ENCODE assay signal across 8 cellular contexts in the genomic region with DNA sequence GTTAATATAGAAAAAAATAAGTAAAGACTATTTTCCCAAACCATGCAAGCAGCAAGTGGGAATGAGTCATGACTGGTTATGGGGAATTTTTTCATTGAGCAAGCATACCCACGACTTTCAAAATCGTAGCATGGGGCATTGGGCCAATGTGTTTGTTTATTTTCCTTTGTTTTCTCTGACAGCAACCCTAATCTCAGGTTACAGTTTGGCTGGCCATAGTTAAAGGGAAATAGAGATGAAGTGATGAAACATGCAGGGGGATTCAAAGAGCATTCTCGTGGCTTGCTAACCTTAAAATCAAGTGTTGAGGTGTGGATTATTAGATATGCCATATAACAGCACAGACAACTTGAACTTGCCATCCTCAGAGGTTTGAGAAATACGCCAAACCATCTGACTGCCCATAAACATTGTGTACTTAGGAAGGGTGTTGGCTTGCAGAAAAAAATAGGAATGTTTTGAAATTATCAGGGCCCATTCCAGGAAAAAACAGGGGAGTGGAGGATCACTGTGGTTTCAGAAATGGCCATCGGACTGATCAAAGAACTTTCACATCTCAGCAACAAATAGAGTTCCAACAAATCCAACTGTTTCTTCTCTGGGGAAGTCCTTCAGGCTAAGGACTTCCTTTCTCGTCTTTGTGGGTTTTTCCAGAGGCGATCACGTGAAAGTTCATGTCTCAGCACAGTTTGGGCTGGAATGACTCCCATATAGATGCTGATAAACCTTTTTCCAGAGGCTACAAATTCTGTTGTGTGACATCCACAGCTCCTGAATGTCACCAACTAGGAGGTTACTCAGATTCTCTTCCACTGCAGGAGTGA.
DNase-seq lines count a peak whose midpoint lies in the region; ATAC-seq and TF ChIP-seq lines count a peak whose summit lies in the region.

No MANE protein-coding gene starts in this region.

- TF ChIP-seq EP300 in esophagus muscularis mucosa (IDR thresholded peaks at IDR 0.05): no peak

- DNase-seq in Daoy (ENCODE audit: low read depth): peak; percentile 91
- peak; percentile 83 for DNase-seq in NCI-H2196 treated with DMSO at 0.1 percent for 48 hours (lab: John Stamatoyannopoulos, UW; ENCODE audit: unreplicated experiment)
- DNase-seq in esophagus muscularis mucosa (ENCODE audit: extremely low spot score): peak; percentile 92
- peak; percentile 9 for DNase-seq in putamen (ENCODE audit: low spot score)
- DNase-seq in stimulated activated CD8-positive, alpha-beta memory T cell treated with anti-CD3 and anti-CD28 coated beads, Interleukin-4, amount 100 ng/mL, for 48 hours: no peak
- DNase-seq in dorsolateral prefrontal cortex: no peak

- ATAC-seq in HG03097 (IDR thresholded peaks at IDR 0.05; ENCODE audit: low FRiP score, unreplicated experiment) (no peak), GM18498 (IDR thresholded peaks at IDR 0.05; ENCODE audit: unreplicated experiment) (no peak)

- H3K27me3 ChIP-seq in esophagus muscularis mucosa: no peaks in the 10 kb centered on the region
- no peaks in the 10 kb centered on the region for H3K27me3 ChIP-seq in dorsolateral prefrontal cortex

- intact Hi-C loops in esophagus muscularis mucosa (cut with DNase I): no loop called here
- intact Hi-C loops in dorsolateral prefrontal cortex (cut with DNase I): no loop called here

- H3K4me3 ChIP-seq in esophagus muscularis mucosa: no peak overlapping the region
- H3K4me3 ChIP-seq in dorsolateral prefrontal cortex: no peak overlapping the region

- H3K4me1 ChIP-seq in esophagus muscularis mucosa: peaks cover 0 to 21% (median 10%) of the 10 kb centered on the region in 4 donors

- no peaks in the 10 kb centered on the region for H3K9me3 ChIP-seq in esophagus muscularis mucosa

- TF ChIP-seq CTCF in esophagus muscularis mucosa (IDR thresholded peaks at IDR 0.05) (no peak), dorsolateral prefrontal cortex (IDR thresholded peaks at IDR 0.05 in 54 of 56, conservative IDR thresholded peaks at IDR 0.05 in 2 of 56; ENCODE audit: low read depth in 1 of 56, partially characterized antibody in 56 of 56) (no peak)

- H3K27ac ChIP-seq in esophagus muscularis mucosa (replicated peaks in 1 of 4) (peak overlapping the region; percentile 16 to 66 (median 38)), dorsolateral prefrontal cortex (peak overlapping the region in 22 of 59 donors; percentile 4 to 74 (median 38))

- no peak for TF ChIP-seq POLR2A in esophagus muscularis mucosa (IDR thresholded peaks at IDR 0.05; ENCODE audit: low read depth)

- WGBS in esophagus muscularis mucosa: 45% methylated on average over 8 of the region's 8 CpGs

- no peaks in the 10 kb centered on the region for H3K36me3 ChIP-seq in esophagus muscularis mucosa

Comparison
In these comparisons a context has a peak if more than half of its experiments do, and no peak if none do; other contexts are left out.
1. DNase-seq: peak in Daoy (single experiment), NCI-H2196 treated with DMSO at 0.1 percent for 48 hours (single experiment), esophagus muscularis mucosa (single experiment) and putamen (single experiment); none in stimulated activated CD8-positive, alpha-beta memory T cell treated with anti-CD3 and anti-CD28 coated beads, Interleukin-4, amount 100 ng/mL, for 48 hours (single experiment) and dorsolateral prefrontal cortex (0 of 10).